ENCODE assay signal across 9 cellular contexts in genomic region chr14:74765721-74766120, GRCh38. TPM values are rescaled to one million over a fixed set of nuclear protein-coding genes. Genes with fewer than 3 reads are reported as not detected.
DNase-seq lines count a peak whose midpoint lies in the region; ATAC-seq, FAIRE-seq and TF ChIP-seq lines count a peak whose summit lies in the region.
"Had no signal": no experiment of that assay in that cellular context is flagged by ENCODE, and none has a peak within 500 bp of the region (broad histone marks: within the 10 kb centered on the region; RNA-seq: fewer than 3 reads in every experiment).

No MANE protein-coding gene starts in this region.

- no peaks in the 10 kb centered on the region for H3K9me3 Mint-ChIP-seq in activated naive CD8-positive, alpha-beta T cell treated with anti-CD3 and anti-CD28 coated beads for 36 hours

- peak overlapping the region; percentile 55 for H3K27ac Mint-ChIP-seq in activated naive CD8-positive, alpha-beta T cell treated with anti-CD3 and anti-CD28 coated beads for 36 hours

- intact Hi-C loops in right cardiac atrium (cut with DNase I) (no loop called here), Right ventricle myocardium superior (cut with DNase I) (no loop called here), kidney (cut with DNase I) (no loop called here), vagina (cut with DNase I) (no loop called here)

- no peak overlapping the region for H3K27ac ChIP-seq in right cardiac atrium (ENCODE audit: low read length)
- H3K27ac ChIP-seq in kidney (ENCODE audit: low read depth in 2 of 2, low read length in 2 of 2) = no peak overlapping the region
- no peak overlapping the region for H3K27ac ChIP-seq in vagina

- H3K36me3 ChIP-seq in kidney (ENCODE audit: control insufficient read depth in 1 of 2, insufficient read depth in 2 of 2, low read length in 2 of 2) = no peaks in the 10 kb centered on the region
- no peaks in the 10 kb centered on the region for H3K36me3 ChIP-seq in vagina

- peak overlapping the region; percentile 98 for H3K4me3 Mint-ChIP-seq in activated naive CD8-positive, alpha-beta T cell treated with anti-CD3 and anti-CD28 coated beads for 36 hours

- DNase-seq in right cardiac atrium (no peak), Right ventricle myocardium superior (no peak), kidney (no peak), vagina (ENCODE audit: extremely low spot score in 2 of 2) (no peak), hippocampal formation (lab: John Stamatoyannopoulos, UW) (no peak), H54 (ENCODE audit: insufficient read length, low spot score) (no peak)
- DNase-seq in activated naive CD8-positive, alpha-beta T cell treated with anti-CD3 and anti-CD28 coated beads for 36 hours = peak; percentile 8
- no peak for DNase-seq in activated effector memory CD4-positive, alpha-beta T cell treated with anti-CD3 and anti-CD28 coated beads, Interleukin-2, amount 50 U/mL, for 16 hours
- DNase-seq: DMS 273 treated with DMSO at 0.1 percent for 48 hours had no signal

- peak overlapping the region; percentile 1 to 76 for H3K9ac ChIP-seq in kidney (ENCODE audit: low read length in 2 of 2)

- ATAC-seq in right cardiac atrium = no peak
- ATAC-seq in Right ventricle myocardium superior (ENCODE audit: poor library complexity) = no peak

- peaks cover 3% of the 10 kb centered on the region for H3K4me1 ChIP-seq in right cardiac atrium (ENCODE audit: control insufficient read depth, insufficient read depth, low read length)
- H3K4me1 ChIP-seq in kidney (ENCODE audit: control insufficient read depth in 1 of 2, insufficient read depth in 1 of 2, low read depth in 1 of 2, low read length in 2 of 2) = peaks cover 8 to 10% of the 10 kb centered on the region in 2 donors
- H3K4me1 ChIP-seq in vagina = peaks cover 55% of the 10 kb centered on the region

- no peaks in the 10 kb centered on the region for H3K9me3 ChIP-seq in right cardiac atrium (ENCODE audit: control insufficient read depth, low read length)
- H3K9me3 ChIP-seq in kidney (ENCODE audit: control insufficient read depth in 1 of 2, low read length in 2 of 2) = no peaks in the 10 kb centered on the region
- H3K9me3 ChIP-seq in vagina = no peaks in the 10 kb centered on the region

- H3K4me1 Mint-ChIP-seq in activated naive CD8-positive, alpha-beta T cell treated with anti-CD3 and anti-CD28 coated beads for 36 hours = peaks cover 49% of the 10 kb centered on the region

- TF ChIP-seq POLR2A in vagina (IDR thresholded peaks at IDR 0.05) = no peak
- TF ChIP-seq POLR2A in H54 (IDR thresholded peaks at IDR 0.05; ENCODE audit: low read depth, low read length) = no peak

- peak overlapping the region; percentile 91 for H3K4me3 ChIP-seq in right cardiac atrium (ENCODE audit: low read length)
- H3K4me3 ChIP-seq in kidney (ENCODE audit: low read length in 2 of 2) = peak overlapping the region; percentile 68 to 78
- H3K4me3 ChIP-seq in vagina = peak overlapping the region; percentile 82 to 84

- peaks cover 34% of the 10 kb centered on the region for H3K36me3 Mint-ChIP-seq in activated naive CD8-positive, alpha-beta T cell treated with anti-CD3 and anti-CD28 coated beads for 36 hours

- no peaks in the 10 kb centered on the region for H3K27me3 ChIP-seq in right cardiac atrium (ENCODE audit: control insufficient read depth, insufficient read depth)
- H3K27me3 ChIP-seq in vagina = no peaks in the 10 kb centered on the region

- FAIRE-seq in kidney (lab: Jason Lieb, UNC) (no peak), H54 (lab: Jason Lieb, UNC) (no peak)

- no peak for TF ChIP-seq CTCF in kidney (IDR thresholded peaks at IDR 0.05; ENCODE audit: borderline replicate concordance, extremely low read depth, insufficient read depth)
- no peak for TF ChIP-seq CTCF in vagina (IDR thresholded peaks at IDR 0.05)

- H3K27me3 Mint-ChIP-seq in activated naive CD8-positive, alpha-beta T cell treated with anti-CD3 and anti-CD28 coated beads for 36 hours = no peaks in the 10 kb centered on the region

RNA-seq across cellular contexts. Expression of gene YLPM1, which starts 2.6 kb away (rescaled TPM):
- 10 to 100 TPM; 31.4 to 36.3 (median 34.4) TPM for total RNA-seq in right cardiac atrium
- polyA plus RNA-seq in right cardiac atrium = 15.5 TPM
- total RNA-seq in Right ventricle myocardium superior = 26.6 TPM
- 10 to 100 TPM; 48.5 to 51.8 TPM for total RNA-seq in activated naive CD8-positive, alpha-beta T cell treated with anti-CD3 and anti-CD28 coated beads for 36 hours
- 68.2 TPM for total RNA-seq in kidney
- polyA plus RNA-seq in kidney (ENCODE audit: insufficient read depth, low read depth, low replicate concordance) = 16.2 TPM
- 50.3 TPM for total RNA-seq in vagina

RNA-seq across cellular contexts. Expression of gene FCF1, which starts 52.8 kb away (rescaled TPM):
- 10 to 100 TPM; 29.3 to 38.8 (median 38.1) TPM for total RNA-seq in right cardiac atrium
- 13.7 TPM for polyA plus RNA-seq in right cardiac atrium
- total RNA-seq in Right ventricle myocardium superior = 35.8 TPM
- 100 to 1,000 TPM in 1 of 2 experiments, 10 to 100 TPM in 1; 95.5 to 103 TPM for total RNA-seq in activated naive CD8-positive, alpha-beta T cell treated with anti-CD3 and anti-CD28 coated beads for 36 hours
- total RNA-seq in kidney = 49.6 TPM
- polyA plus RNA-seq in kidney (ENCODE audit: insufficient read depth, low read depth, low replicate concordance) = 19.7 TPM
- 11.0 TPM for total RNA-seq in vagina

RNA-seq across cellular contexts. Expression of gene AREL1, which starts 52.8 kb away (rescaled TPM):
- total RNA-seq in right cardiac atrium = 10 to 100 TPM; 22.2 to 25.4 (median 23.3) TPM
- polyA plus RNA-seq in right cardiac atrium = 8.2 TPM
- 22.6 TPM for total RNA-seq in Right ventricle myocardium superior
- total RNA-seq in activated naive CD8-positive, alpha-beta T cell treated with anti-CD3 and anti-CD28 coated beads for 36 hours = 10 to 100 TPM; 29.9 to 37.7 TPM
- total RNA-seq in kidney = 42.3 TPM
- 13.5 TPM for polyA plus RNA-seq in kidney (ENCODE audit: insufficient read depth, low read depth, low replicate concordance)
- 32.7 TPM for total RNA-seq in vagina
